Comparison of ENCODE assay signal across 14 cellular contexts in genomic region chr6:127436578-127437110, GRCh38. TPM values are rescaled to one million over a fixed set of nuclear protein-coding genes. Genes with fewer than 3 reads are reported as not detected.
DNase-seq lines count a peak whose midpoint lies in the region; ATAC-seq and TF ChIP-seq lines count a peak whose summit lies in the region.
"Had no signal": no experiment of that assay in that cellular context is flagged by ENCODE, and none has a peak within 500 bp of the region (broad histone marks: within the 10 kb centered on the region; RNA-seq: fewer than 3 reads in every experiment).

No MANE protein-coding gene starts in this region.

- H3K4me3 Mint-ChIP-seq in nephron progenitor cell (no peak overlapping the region), natural killer cell (no peak overlapping the region)

- peak overlapping the region; percentile 78 for H3K27ac Mint-ChIP-seq in nephron progenitor cell
- H3K27ac Mint-ChIP-seq in natural killer cell, result no peak overlapping the region

- DNase-seq in DMS 273 (lab: John Stamatoyannopoulos, UW; ENCODE audit: unreplicated experiment) (peak; percentile 17), DMS 273 treated with DMSO at 0.1 percent for 48 hours (lab: John Stamatoyannopoulos, UW) (no peak), G401 (ENCODE audit: low spot score) (peak; percentile 53), cerebellar cortex (ENCODE audit: low spot score) (peak; percentile 46), nephron progenitor cell (no peak), natural killer cell (no peak), NCI-H510A (lab: John Stamatoyannopoulos, UW) (no peak), left cardiac atrium (no peak)
- DNase-seq: DMS53, GDM1, NCI-H1436 treated with DMSO at 0.1 percent for 48 hours, NCI-H2081 had no signal

- intact Hi-C loops in natural killer cell (cut with micrococcal nuclease), result no loop called here
- intact Hi-C loops in left cardiac atrium (cut with DNase I), result no loop called here

- no peak for TF ChIP-seq CTCF in nephron progenitor cell (IDR thresholded peaks at IDR 0.05)
- TF ChIP-seq CTCF in natural killer cell (IDR thresholded peaks at IDR 0.05), result no peak

- in situ Hi-C loops in G401 (cut with HindIII; ENCODE audit: low sequenced_read_pairs), result no loop called here

- no peaks in the 10 kb centered on the region for H3K9me3 Mint-ChIP-seq in nephron progenitor cell
- H3K9me3 Mint-ChIP-seq in natural killer cell, result no peaks in the 10 kb centered on the region

- H3K27me3 Mint-ChIP-seq in nephron progenitor cell (ENCODE audit: low read depth, poor library complexity), result no peaks in the 10 kb centered on the region
- H3K27me3 Mint-ChIP-seq in natural killer cell (ENCODE audit: low read depth in 2 of 2), result peaks cover 2 to 6% of the 10 kb centered on the region in 2 donors

- H3K4me1 Mint-ChIP-seq in nephron progenitor cell, result no peaks in the 10 kb centered on the region
- no peaks in the 10 kb centered on the region for H3K4me1 Mint-ChIP-seq in natural killer cell

- ATAC-seq in natural killer cell (no peak), left cardiac atrium (no peak)
- ATAC-seq: K562 had no signal

- H3K36me3 Mint-ChIP-seq in nephron progenitor cell (ENCODE audit: low read depth) (peaks cover 5% of the 10 kb centered on the region), natural killer cell (no peaks in the 10 kb centered on the region)

RNA-seq across cellular contexts. Expression of gene KIAA0408, which starts 22.5 kb away (rescaled TPM):
- 0.49 TPM in 1 of 2 replicates, not detected in the other for total RNA-seq in G401 (2014; rRNA removed; shearing (Covaris generic))
- total RNA-seq in natural killer cell, result under 1 TPM in 1 of 3 donors, not detected in 2; 0.58 TPM
- total RNA-seq in left cardiac atrium, result 10 to 100 TPM in 1 of 2 donors, 1 to 10 TPM in 1; 1.5 to 12.9 TPM
- total RNA-seq: NCI-H460 had no signal

Comparison
In these comparisons a context has a peak if more than half of its experiments do, and no peak if none do; other contexts are left out.
1. DNase-seq: peak in DMS 273 (single experiment), G401 (single experiment) and cerebellar cortex (single experiment); none in DMS 273 treated with DMSO at 0.1 percent for 48 hours (single experiment), nephron progenitor cell (single experiment), natural killer cell (single experiment), NCI-H510A (single experiment) and left cardiac atrium (single experiment).